ENCODE assay signal across 19 cellular contexts in the genomic region with DNA sequence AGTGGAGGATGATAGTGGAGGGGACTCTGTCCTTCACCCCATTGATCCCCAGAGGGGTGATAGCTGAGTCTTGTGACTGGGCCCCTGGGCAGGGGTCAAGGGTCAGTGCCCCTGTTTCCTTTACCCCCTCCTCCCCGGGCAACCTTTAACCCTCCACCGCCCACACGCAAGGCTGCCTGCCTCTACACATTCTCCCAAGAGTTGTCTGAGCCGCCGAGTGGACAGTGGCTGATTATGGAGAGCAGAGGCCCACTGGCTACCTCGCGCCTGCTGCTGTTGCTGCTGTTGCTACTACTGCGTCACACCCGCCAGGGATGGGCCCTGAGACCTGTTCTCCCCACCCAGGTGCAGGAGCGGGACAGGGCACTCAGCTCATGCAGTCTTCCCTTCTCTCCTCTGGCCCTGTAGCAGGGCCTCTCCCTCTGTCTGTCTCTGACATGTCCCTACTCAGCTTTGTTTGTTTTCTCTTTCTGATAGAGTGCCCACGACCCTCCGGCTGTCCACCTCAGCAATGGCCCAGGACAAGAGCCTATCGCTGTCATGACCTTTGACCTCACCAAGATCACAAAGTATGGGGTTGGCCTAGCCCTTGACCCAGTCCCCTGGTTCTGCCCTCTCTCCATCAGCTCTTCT. TPM values are rescaled to one million over a fixed set of nuclear protein-coding genes. Genes with fewer than 3 reads are reported as not detected.
A peak's percentile ranks its signal among the peaks of the same experiment; 100 is the strongest.
DNase-seq lines count a peak whose midpoint lies in the region; ATAC-seq and TF ChIP-seq lines count a peak whose summit lies in the region.
"Had no signal": no experiment of that assay in that cellular context is flagged by ENCODE, and none has a peak within 500 bp of the region (broad histone marks: within the 10 kb centered on the region; RNA-seq: fewer than 3 reads in every experiment).

A gene with protein sequence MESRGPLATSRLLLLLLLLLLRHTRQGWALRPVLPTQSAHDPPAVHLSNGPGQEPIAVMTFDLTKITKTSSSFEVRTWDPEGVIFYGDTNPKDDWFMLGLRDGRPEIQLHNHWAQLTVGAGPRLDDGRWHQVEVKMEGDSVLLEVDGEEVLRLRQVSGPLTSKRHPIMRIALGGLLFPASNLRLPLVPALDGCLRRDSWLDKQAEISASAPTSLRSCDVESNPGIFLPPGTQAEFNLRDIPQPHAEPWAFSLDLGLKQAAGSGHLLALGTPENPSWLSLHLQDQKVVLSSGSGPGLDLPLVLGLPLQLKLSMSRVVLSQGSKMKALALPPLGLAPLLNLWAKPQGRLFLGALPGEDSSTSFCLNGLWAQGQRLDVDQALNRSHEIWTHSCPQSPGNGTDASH (plus strand): TSS at position 197 of the 633 bp plus-strand sequence. CDS start 38 bp downstream, at position 235.

- no peaks in the 10 kb centered on the region for H3K9me3 ChIP-seq in T-helper 17 cell (ENCODE audit: control insufficient read depth, low read length, poor library complexity, severe bottlenecking)
- no peaks in the 10 kb centered on the region for H3K9me3 ChIP-seq in endodermal cell (ENCODE audit: control insufficient read depth, low read length)
- no peaks in the 10 kb centered on the region for H3K9me3 ChIP-seq in left ventricle myocardium inferior (replicated peaks)
- H3K9me3 ChIP-seq in ascending aorta, result no peaks in the 10 kb centered on the region
- H3K9me3 ChIP-seq: SK-N-SH had no signal

- H3K36me3 Mint-ChIP-seq in T-helper 17 cell (ENCODE audit: low read depth) (no peaks in the 10 kb centered on the region), endodermal cell (ENCODE audit: low read depth) (peaks cover 8% of the 10 kb centered on the region)
- peaks cover 0 to 7% (median 2%) of the 10 kb centered on the region in 3 donors for H3K36me3 Mint-ChIP-seq in naive thymus-derived CD8-positive, alpha-beta T cell
- H3K36me3 Mint-ChIP-seq in stimulated activated effector memory CD8-positive, alpha-beta T cell treated with anti-CD3 and anti-CD28 coated beads, Interleukin-12 subunit alpha, Interleukin-12 subunit beta, amount 100 ng/mL, for 72 hours, result peaks cover 18% of the 10 kb centered on the region

- H3K36me3 ChIP-seq in endodermal cell (ENCODE audit: control insufficient read depth, insufficient read depth, low read length) (peaks cover 10% of the 10 kb centered on the region), left ventricle myocardium inferior (peaks cover 9% of the 10 kb centered on the region), ascending aorta (no peaks in the 10 kb centered on the region)

- DNase-seq in T-helper 17 cell (no peak), endodermal cell (peak; percentile 47), lower leg skin (ENCODE audit: low spot score in 2 of 2) (no peak), left ventricle myocardium inferior (no peak), ascending aorta (ENCODE audit: low spot score in 2 of 2) (no peak)
- no peak for DNase-seq in naive thymus-derived CD8-positive, alpha-beta T cell
- DNase-seq in stimulated activated effector memory CD8-positive, alpha-beta T cell treated with anti-CD3 and anti-CD28 coated beads, Interleukin-12 subunit alpha, Interleukin-12 subunit beta, amount 100 ng/mL, for 72 hours (ENCODE audit: low spot score in 2 of 2), result no peak
- DNase-seq: CD8-positive, alpha-beta memory T cell; DND-41; GM23248; KBM-7; NCI-H1436; NCI-H2227 treated with DMSO at 0.1 percent for 48 hours; NCI-H524; SHP77; SK-N-SH had no signal

- WGBS in endodermal cell (ENCODE audit: insufficient coverage in 1 of 2, insufficient read length in 1 of 2), 2 experiments, result 91 to 94% methylated on average over 8 to 13 of the region's 13 CpGs
- WGBS in lower leg skin, 2 donors, result 85% methylated on average over 13 of the region's 13 CpGs

- ATAC-seq in T-helper 17 cell (no peak), SK-N-SH treated with all-trans-retinoic acid at 6 μM for 48 hours (no peak)
- ATAC-seq in naive thymus-derived CD8-positive, alpha-beta T cell, result no peak
- no peak for ATAC-seq in stimulated activated effector memory CD8-positive, alpha-beta T cell treated with anti-CD3 and anti-CD28 coated beads, Interleukin-12 subunit alpha, Interleukin-12 subunit beta, amount 100 ng/mL, for 72 hours
- ATAC-seq: HCT116 had no signal

- no peak within 1 kb of the TSS for H3K4me3 Mint-ChIP-seq in T-helper 17 cell
- H3K4me3 Mint-ChIP-seq in endodermal cell, result no peak within 1 kb of the TSS
- peak within 1 kb of the TSS in 6 of 10 donors; percentile 19 to 71 (median 40) for H3K4me3 Mint-ChIP-seq in naive thymus-derived CD8-positive, alpha-beta T cell
- H3K4me3 Mint-ChIP-seq in stimulated activated effector memory CD8-positive, alpha-beta T cell treated with anti-CD3 and anti-CD28 coated beads, Interleukin-12 subunit alpha, Interleukin-12 subunit beta, amount 100 ng/mL, for 72 hours, result no peak within 1 kb of the TSS

- TF ChIP-seq POLR2A in lower leg skin (IDR thresholded peaks at IDR 0.05), result no peak

- no peak within 1 kb of the TSS for H3K4me3 ChIP-seq in endodermal cell (ENCODE audit: low read length)
- no peak within 1 kb of the TSS for H3K4me3 ChIP-seq in lower leg skin (ENCODE audit: low read depth, poor library complexity, severe bottlenecking)
- H3K4me3 ChIP-seq in left ventricle myocardium inferior, result no peak within 1 kb of the TSS
- no peak within 1 kb of the TSS for H3K4me3 ChIP-seq in ascending aorta
- H3K4me3 ChIP-seq: GM23248 had no signal

- H3K27me3 ChIP-seq in endodermal cell (ENCODE audit: control insufficient read depth, insufficient read depth, low read length, poor library complexity, severe bottlenecking) (no peaks in the 10 kb centered on the region), left ventricle myocardium inferior (ENCODE audit: low read depth) (no peaks in the 10 kb centered on the region), ascending aorta (no peaks in the 10 kb centered on the region)

- H3K9ac ChIP-seq in endodermal cell (ENCODE audit: extremely low read depth, low read length, poor library complexity, severe bottlenecking), result no peak within 1 kb of the TSS
- H3K9ac ChIP-seq: GM23248, SK-N-SH had no signal

- H3K27ac ChIP-seq in endodermal cell (ENCODE audit: low read depth, low read length) (no peak within 1 kb of the TSS), left ventricle myocardium inferior (replicated peaks) (no peak within 1 kb of the TSS), ascending aorta (no peak within 1 kb of the TSS)
- H3K27ac ChIP-seq: GM23248, HL-60 had no signal

- TF ChIP-seq CTCF in endodermal cell (conservative IDR thresholded peaks at IDR 0.05) (no peak), lower leg skin (IDR thresholded peaks at IDR 0.05) (no peak), left ventricle myocardium inferior (IDR thresholded peaks at IDR 0.05; ENCODE audit: borderline replicate concordance) (no peak), ascending aorta (IDR thresholded peaks at IDR 0.05) (no peak)

- peaks cover 9% of the 10 kb centered on the region for H3K4me1 ChIP-seq in endodermal cell (ENCODE audit: control insufficient read depth, insufficient read depth, low read length)
- H3K4me1 ChIP-seq in left ventricle myocardium inferior, result peaks cover 27% of the 10 kb centered on the region
- H3K4me1 ChIP-seq in ascending aorta, result peaks cover 0 to 4% of the 10 kb centered on the region in 2 donors

- intact Hi-C loops in lower leg skin (cut with DNase I; ENCODE audit: low total_unique reads) (no loop called here), left ventricle myocardium inferior (cut with micrococcal nuclease) (loop anchor here (5.0 kb wide), 1 partner anchor 57 kb away; a partner anchor contains a TSS), ascending aorta (cut with DNase I) (no loop called here)

- H3K4me1 Mint-ChIP-seq in T-helper 17 cell, result peaks cover 13% of the 10 kb centered on the region
- peaks cover 11% of the 10 kb centered on the region for H3K4me1 Mint-ChIP-seq in endodermal cell
- H3K4me1 Mint-ChIP-seq in naive thymus-derived CD8-positive, alpha-beta T cell, result peaks cover 7 to 18% (median 16%) of the 10 kb centered on the region in 4 donors
- peaks cover 12% of the 10 kb centered on the region for H3K4me1 Mint-ChIP-seq in stimulated activated effector memory CD8-positive, alpha-beta T cell treated with anti-CD3 and anti-CD28 coated beads, Interleukin-12 subunit alpha, Interleukin-12 subunit beta, amount 100 ng/mL, for 72 hours

- no peaks in the 10 kb centered on the region for H3K9me3 Mint-ChIP-seq in endodermal cell
- H3K9me3 Mint-ChIP-seq in naive thymus-derived CD8-positive, alpha-beta T cell, result no peaks in the 10 kb centered on the region
- H3K9me3 Mint-ChIP-seq in stimulated activated effector memory CD8-positive, alpha-beta T cell treated with anti-CD3 and anti-CD28 coated beads, Interleukin-12 subunit alpha, Interleukin-12 subunit beta, amount 100 ng/mL, for 72 hours, result no peaks in the 10 kb centered on the region
- H3K9me3 Mint-ChIP-seq: CD8-positive, alpha-beta memory T cell had no signal

- H3K27ac Mint-ChIP-seq in T-helper 17 cell, result peak within 1 kb of the TSS; percentile 61
- H3K27ac Mint-ChIP-seq in endodermal cell, result no peak within 1 kb of the TSS
- peak within 1 kb of the TSS in 5 of 10 donors; percentile 25 to 64 (median 43) for H3K27ac Mint-ChIP-seq in naive thymus-derived CD8-positive, alpha-beta T cell
- peak within 1 kb of the TSS; percentile 2 for H3K27ac Mint-ChIP-seq in stimulated activated effector memory CD8-positive, alpha-beta T cell treated with anti-CD3 and anti-CD28 coated beads, Interleukin-12 subunit alpha, Interleukin-12 subunit beta, amount 100 ng/mL, for 72 hours

- POLR2A ChIA-PET in naive thymus-derived CD8-positive, alpha-beta T cell (lab: Charles Lee), result interaction anchor here (0.5 to 4.6 kb wide), 3 partner anchors 15 to 77 kb away, joined by 3 to 49 read pairs (median 5); a partner anchor contains a TSS

- H3K27me3 Mint-ChIP-seq in T-helper 17 cell (no peaks in the 10 kb centered on the region), endodermal cell (ENCODE audit: insufficient read depth) (no peaks in the 10 kb centered on the region)
- H3K27me3 Mint-ChIP-seq in naive thymus-derived CD8-positive, alpha-beta T cell, result no peaks in the 10 kb centered on the region
- H3K27me3 Mint-ChIP-seq: CD8-positive, alpha-beta memory T cell had no signal

RNA-seq across cellular contexts. Expression of the gene that starts here (rescaled TPM):
- total RNA-seq in T-helper 17 cell, result under 1 TPM in 1 of 2 donors, not detected in 1; 0.40 TPM
- 1 to 10 TPM in 1 of 2 donors, under 1 TPM in 1; 0.77 to 1.9 TPM for total RNA-seq in endodermal cell
- polyA plus RNA-seq in endodermal cell (2013, experiment 1 of 2), result 0.68 TPM
- polyA plus RNA-seq in endodermal cell (2013, experiment 2 of 2), result 1.0 TPM
- total RNA-seq in naive thymus-derived CD8-positive, alpha-beta T cell, result not detected
- not detected for polyA plus RNA-seq in naive thymus-derived CD8-positive, alpha-beta T cell
- not detected for total RNA-seq in lower leg skin
- total RNA-seq in left ventricle myocardium inferior, result 0.74 TPM
- not detected for total RNA-seq in ascending aorta
- total RNA-seq: CD8-positive, alpha-beta memory T cell; GM23248 had no signal
- polyA plus RNA-seq: CD8-positive, alpha-beta memory T cell had no signal

Comparison
In these comparisons a context has a peak if more than half of its experiments do, and no peak if none do; other contexts are left out.
1. H3K4me3 Mint-ChIP-seq: peak in naive thymus-derived CD8-positive, alpha-beta T cell (6 of 10); none in T-helper 17 cell (single experiment), endodermal cell (single experiment) and stimulated activated effector memory CD8-positive, alpha-beta T cell treated with anti-CD3 and anti-CD28 coated beads, Interleukin-12 subunit alpha, Interleukin-12 subunit beta, amount 100 ng/mL, for 72 hours (single experiment).